In the genomic region with DNA sequence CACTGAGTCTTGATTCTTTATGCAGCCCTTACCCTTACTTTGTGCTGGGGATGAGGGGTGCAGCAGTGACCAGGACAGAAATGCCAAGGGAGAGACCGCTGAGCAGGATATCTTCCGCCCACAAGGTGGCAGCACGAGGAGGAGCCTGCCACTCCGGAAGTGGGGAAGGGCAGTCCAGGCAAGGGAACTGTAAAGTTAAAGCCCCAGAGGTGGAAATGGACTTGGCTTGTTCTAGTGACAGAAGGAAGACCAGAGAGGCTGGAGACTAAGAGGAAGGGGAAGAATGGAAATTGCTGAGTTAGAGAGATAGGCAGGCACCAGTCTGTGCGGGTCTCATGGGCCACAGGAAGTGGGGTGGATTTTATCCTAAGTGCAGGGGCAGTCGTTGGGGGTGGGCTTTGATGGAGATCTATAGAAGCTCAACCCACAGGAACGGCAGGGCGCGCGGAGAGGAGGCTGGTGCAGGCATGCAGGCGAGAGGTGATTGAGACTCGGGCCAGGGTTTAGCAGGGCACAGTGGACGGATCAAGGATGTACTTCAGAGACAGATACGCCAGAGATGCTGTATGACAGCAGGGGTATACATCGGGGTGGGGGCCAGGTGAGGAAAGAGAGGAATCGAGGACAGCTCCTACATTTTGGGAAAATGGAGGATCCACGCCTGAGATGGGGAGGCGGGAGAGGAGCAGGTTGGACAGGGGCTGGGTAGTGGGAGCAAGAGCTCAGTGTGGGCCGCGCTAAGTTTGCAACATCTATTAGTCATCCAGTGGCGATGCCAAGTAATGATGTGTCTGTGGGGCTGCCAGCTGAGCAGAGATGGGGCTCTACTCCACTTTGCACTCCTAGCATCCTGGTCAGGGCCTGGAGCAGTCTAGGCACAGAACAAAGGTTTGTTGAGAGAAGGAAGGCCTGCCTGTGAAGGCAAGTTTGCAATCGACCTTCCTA, we compare ENCODE assay signal across 8 cellular contexts. TPM values are rescaled to one million over a fixed set of nuclear protein-coding genes. Genes with fewer than 3 reads are reported as not detected.
A peak's percentile ranks its signal among the peaks of the same experiment; 100 is the strongest.
DNase-seq lines count a peak whose midpoint lies in the region; ATAC-seq lines count a peak whose summit lies in the region.

No MANE protein-coding gene starts in this region.

- H3K27me3 ChIP-seq in adipocyte (replicated peaks; ENCODE audit: control insufficient read depth, insufficient read depth, low read length): no peaks in the 10 kb centered on the region

- intact Hi-C loops in Right ventricle myocardium superior (cut with DNase I) (no loop called here), posterior vena cava (cut with DNase I) (loop anchor here in 1 of 2 donors (2.0 kb wide), 1 partner anchor 54 kb away; no protein-coding TSS in a partner anchor)

- H3K9ac ChIP-seq in adipocyte (ENCODE audit: low read length): peak overlapping the region; percentile 37

- H3K4me3 ChIP-seq in adipocyte (ENCODE audit: low read length): no peak overlapping the region

- peak; percentile 52 for DNase-seq in NCI-H2107 treated with DMSO at 0.1 percent for 48 hours (lab: John Stamatoyannopoulos, UW; ENCODE audit: unreplicated experiment)
- no peak for DNase-seq in NCI-H2107 (lab: John Stamatoyannopoulos, UW)
- DNase-seq in NCI-H1092 treated with DMSO at 0.1 percent for 48 hours (lab: John Stamatoyannopoulos, UW): peak; percentile 76
- peak; percentile 86 for DNase-seq in SKM-1 (lab: John Stamatoyannopoulos, UW; ENCODE audit: unreplicated experiment)
- DNase-seq in adipocyte (ENCODE audit: low read depth): peak; percentile 91
- peak; percentile 87 for DNase-seq in Right ventricle myocardium superior
- DNase-seq in posterior vena cava (ENCODE audit: low spot score): peak; percentile 93

- H3K4me1 ChIP-seq in adipocyte (ENCODE audit: control insufficient read depth, insufficient read depth, low read length): peaks cover 34% of the 10 kb centered on the region

- no peaks in the 10 kb centered on the region for H3K9me3 ChIP-seq in adipocyte (ENCODE audit: control insufficient read depth, low read length)

- ATAC-seq in Right ventricle myocardium superior (ENCODE audit: poor library complexity) (peak; percentile 78), HG02870 (IDR thresholded peaks at IDR 0.05; ENCODE audit: unreplicated experiment) (no peak)

- H3K36me3 ChIP-seq in adipocyte (ENCODE audit: control insufficient read depth, insufficient read depth, low read length, severe bottlenecking): no peaks in the 10 kb centered on the region

RNA-seq across cellular contexts. Expression of a gene that starts 3.3 kb away (rescaled TPM):
- total RNA-seq in Right ventricle myocardium superior (53.4 TPM), posterior vena cava (10 to 100 TPM; 50.4 to 58.2 TPM)

RNA-seq across cellular contexts. Expression of a gene that starts 26.1 kb away (rescaled TPM):
- total RNA-seq in Right ventricle myocardium superior (11.6 TPM), posterior vena cava (10 to 100 TPM; 40.7 to 42.8 TPM)

RNA-seq across cellular contexts. Expression of a gene that starts 40.3 kb away (rescaled TPM):
- total RNA-seq in Right ventricle myocardium superior (12.1 TPM), posterior vena cava (10 to 100 TPM; 23.5 to 26.2 TPM)
